Comparison of ENCODE assay signal across 1 cellular context in the genomic region with DNA sequence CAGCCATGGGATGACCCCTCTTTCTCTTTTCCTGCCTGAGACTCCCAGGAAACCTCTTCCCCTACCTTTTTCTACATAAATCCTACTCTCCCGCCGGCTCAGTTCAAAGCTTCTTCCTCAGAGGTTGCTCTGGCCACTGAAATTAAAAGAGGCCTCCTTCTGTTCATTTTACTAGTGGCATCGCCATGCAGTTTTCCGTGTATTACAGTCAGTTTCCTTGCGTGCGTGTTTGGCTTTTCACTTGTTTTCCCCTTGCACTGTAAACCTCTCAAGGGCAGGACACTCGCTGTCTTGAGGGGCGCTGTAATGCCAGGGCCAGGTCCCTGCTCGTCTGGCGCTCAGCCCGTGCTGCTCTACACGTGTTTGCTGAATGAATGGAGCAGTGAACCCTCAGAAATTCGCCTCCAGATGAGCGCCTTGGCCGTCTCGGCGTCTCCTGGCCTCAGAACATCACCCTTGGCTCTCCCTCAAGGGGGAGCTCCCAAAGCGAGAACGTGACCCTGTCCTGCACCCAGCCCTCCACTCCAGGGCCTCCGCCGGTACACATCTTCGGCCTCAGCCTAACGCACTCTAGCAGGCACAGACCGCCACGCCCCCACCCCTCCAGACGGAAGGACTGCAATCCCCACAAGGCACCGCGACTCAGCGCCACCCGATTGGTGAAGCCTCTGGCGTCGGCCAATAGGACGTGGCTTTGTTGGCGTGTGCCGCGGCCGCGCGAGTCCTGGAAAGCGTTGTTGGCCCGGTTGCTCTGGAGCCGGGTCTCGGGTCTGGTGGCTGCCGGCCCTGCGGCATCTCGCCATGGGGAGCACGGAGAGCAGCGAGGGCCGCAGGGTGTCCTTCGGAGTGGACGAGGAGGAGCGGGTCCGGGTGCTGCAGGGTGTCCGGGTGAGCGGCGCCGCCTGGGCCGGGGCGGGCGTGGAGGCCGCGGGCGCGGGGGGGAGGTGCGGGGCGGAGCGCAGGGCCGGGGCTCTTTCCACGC.
A peak's percentile ranks its signal among the peaks of the same experiment; 100 is the strongest.
TF ChIP-seq lines count a peak whose summit lies in the region.

A gene with protein sequence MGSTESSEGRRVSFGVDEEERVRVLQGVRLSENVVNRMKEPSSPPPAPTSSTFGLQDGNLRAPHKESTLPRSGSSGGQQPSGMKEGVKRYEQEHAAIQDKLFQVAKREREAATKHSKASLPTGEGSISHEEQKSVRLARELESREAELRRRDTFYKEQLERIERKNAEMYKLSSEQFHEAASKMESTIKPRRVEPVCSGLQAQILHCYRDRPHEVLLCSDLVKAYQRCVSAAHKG (plus strand): TSS at position 729 of the 982 bp plus-strand sequence. CDS start 73 bp downstream, at position 802.

TF ChIP-seq in HEK293, 187 proteins besides CTCF, POLR2A, EP300 and RAD21 (continued from another document):
- TF ChIP-seq, protein P1, sequence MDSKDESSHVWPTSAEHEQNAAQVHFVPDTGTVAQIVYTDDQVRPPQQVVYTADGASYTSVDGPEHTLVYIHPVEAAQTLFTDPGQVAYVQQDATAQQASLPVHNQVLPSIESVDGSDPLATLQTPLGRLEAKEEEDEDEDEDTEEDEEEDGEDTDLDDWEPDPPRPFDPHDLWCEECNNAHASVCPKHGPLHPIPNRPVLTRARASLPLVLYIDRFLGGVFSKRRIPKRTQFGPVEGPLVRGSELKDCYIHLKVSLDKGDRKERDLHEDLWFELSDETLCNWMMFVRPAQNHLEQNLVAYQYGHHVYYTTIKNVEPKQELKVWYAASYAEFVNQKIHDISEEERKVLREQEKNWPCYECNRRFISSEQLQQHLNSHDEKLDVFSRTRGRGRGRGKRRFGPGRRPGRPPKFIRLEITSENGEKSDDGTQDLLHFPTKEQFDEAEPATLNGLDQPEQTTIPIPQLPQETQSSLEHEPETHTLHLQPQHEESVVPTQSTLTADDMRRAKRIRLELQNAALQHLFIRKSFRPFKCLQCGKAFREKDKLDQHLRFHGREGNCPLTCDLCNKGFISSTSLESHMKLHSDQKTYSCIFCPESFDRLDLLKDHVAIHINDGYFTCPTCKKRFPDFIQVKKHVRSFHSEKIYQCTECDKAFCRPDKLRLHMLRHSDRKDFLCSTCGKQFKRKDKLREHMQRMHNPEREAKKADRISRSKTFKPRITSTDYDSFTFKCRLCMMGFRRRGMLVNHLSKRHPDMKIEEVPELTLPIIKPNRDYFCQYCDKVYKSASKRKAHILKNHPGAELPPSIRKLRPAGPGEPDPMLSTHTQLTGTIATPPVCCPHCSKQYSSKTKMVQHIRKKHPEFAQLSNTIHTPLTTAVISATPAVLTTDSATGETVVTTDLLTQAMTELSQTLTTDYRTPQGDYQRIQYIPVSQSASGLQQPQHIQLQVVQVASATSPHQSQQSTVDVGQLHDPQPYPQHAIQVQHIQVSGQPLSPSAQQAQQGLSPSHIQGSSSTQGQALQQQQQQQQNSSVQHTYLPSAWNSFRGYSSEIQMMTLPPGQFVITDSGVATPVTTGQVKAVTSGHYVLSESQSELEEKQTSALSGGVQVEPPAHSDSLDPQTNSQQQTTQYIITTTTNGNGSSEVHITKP (tag by site-specific recombination; IDR thresholded peaks at IDR 0.05), result peak; percentile 74
- TF ChIP-seq ZNF354C (tag by site-specific recombination; IDR thresholded peaks at IDR 0.05; ENCODE audit: borderline replicate concordance, low read depth) (no peak), ZNF366 (tag by site-specific recombination; conservative IDR thresholded peaks at IDR 0.05) (no peak), BCL11A (tag by site-specific recombination; IDR thresholded peaks at IDR 0.05; ENCODE audit: low read depth) (no peak), ZNF555 (tag by site-specific recombination; conservative IDR thresholded peaks at IDR 0.05) (no peak), FEZF1 (tag by site-specific recombination; IDR thresholded peaks at IDR 0.05) (no peak), KLF1 (tag by site-specific recombination; IDR thresholded peaks at IDR 0.05) (no peak), ZEB2 (tag by site-specific recombination; IDR thresholded peaks at IDR 0.05) (peak; percentile 19; the same call in 1 of the 2 replicates), GFI1B (tag by site-specific recombination; IDR thresholded peaks at IDR 0.05) (no peak), ZNF747 (tag by site-specific recombination; IDR thresholded peaks at IDR 0.05) (no peak), MYNN (tag by site-specific recombination; IDR thresholded peaks at IDR 0.05; ENCODE audit: borderline replicate concordance) (no peak), ZNF19 (tag by site-specific recombination; IDR thresholded peaks at IDR 0.05; ENCODE audit: low read depth) (no peak), ZNF549 (tag by site-specific recombination; IDR thresholded peaks at IDR 0.05) (no peak), ZNF404 (tag by site-specific recombination; IDR thresholded peaks at IDR 0.05) (no peak), ZNF335 (tag by site-specific recombination; conservative IDR thresholded peaks at IDR 0.05) (peak; percentile 63), ZNF76 (tag by site-specific recombination; IDR thresholded peaks at IDR 0.05; ENCODE audit: borderline replicate concordance, low read depth) (peak; percentile 93), ZNF837 (tag by site-specific recombination; IDR thresholded peaks at IDR 0.05) (no peak), HOXC10 (CRISPR knock-in tag; IDR thresholded peaks at IDR 0.05) (0 out of 2 replicates have a peak, but pooled peaks have one; percentile 71), ZNF37A (tag by site-specific recombination; IDR thresholded peaks at IDR 0.05) (no peak), KLF16 (tag by site-specific recombination; IDR thresholded peaks at IDR 0.05) (peak; percentile 61; the same call in 1 of the 2 replicates), ZNF266 (tag by site-specific recombination; IDR thresholded peaks at IDR 0.05; ENCODE audit: low read depth) (no peak), ZNF292 (tag by site-specific recombination; IDR thresholded peaks at IDR 0.05; ENCODE audit: borderline replicate concordance, low read depth) (no peak), ZNF792 (tag by site-specific recombination; IDR thresholded peaks at IDR 0.05) (no peak)
- TF ChIP-seq, protein P2, sequence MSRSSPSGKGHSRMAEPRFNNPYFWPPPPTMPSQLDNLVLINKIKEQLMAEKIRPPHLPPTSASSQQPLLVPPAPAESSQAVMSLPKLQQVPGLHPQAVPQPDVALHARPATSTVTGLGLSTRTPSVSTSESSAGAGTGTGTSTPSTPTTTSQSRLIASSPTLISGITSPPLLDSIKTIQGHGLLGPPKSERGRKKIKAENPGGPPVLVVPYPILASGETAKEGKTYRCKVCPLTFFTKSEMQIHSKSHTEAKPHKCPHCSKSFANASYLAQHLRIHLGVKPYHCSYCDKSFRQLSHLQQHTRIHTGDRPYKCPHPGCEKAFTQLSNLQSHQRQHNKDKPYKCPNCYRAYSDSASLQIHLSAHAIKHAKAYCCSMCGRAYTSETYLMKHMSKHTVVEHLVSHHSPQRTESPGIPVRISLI (tag by site-specific recombination; IDR thresholded peaks at IDR 0.05), result no peak
- TF ChIP-seq, protein P3, sequence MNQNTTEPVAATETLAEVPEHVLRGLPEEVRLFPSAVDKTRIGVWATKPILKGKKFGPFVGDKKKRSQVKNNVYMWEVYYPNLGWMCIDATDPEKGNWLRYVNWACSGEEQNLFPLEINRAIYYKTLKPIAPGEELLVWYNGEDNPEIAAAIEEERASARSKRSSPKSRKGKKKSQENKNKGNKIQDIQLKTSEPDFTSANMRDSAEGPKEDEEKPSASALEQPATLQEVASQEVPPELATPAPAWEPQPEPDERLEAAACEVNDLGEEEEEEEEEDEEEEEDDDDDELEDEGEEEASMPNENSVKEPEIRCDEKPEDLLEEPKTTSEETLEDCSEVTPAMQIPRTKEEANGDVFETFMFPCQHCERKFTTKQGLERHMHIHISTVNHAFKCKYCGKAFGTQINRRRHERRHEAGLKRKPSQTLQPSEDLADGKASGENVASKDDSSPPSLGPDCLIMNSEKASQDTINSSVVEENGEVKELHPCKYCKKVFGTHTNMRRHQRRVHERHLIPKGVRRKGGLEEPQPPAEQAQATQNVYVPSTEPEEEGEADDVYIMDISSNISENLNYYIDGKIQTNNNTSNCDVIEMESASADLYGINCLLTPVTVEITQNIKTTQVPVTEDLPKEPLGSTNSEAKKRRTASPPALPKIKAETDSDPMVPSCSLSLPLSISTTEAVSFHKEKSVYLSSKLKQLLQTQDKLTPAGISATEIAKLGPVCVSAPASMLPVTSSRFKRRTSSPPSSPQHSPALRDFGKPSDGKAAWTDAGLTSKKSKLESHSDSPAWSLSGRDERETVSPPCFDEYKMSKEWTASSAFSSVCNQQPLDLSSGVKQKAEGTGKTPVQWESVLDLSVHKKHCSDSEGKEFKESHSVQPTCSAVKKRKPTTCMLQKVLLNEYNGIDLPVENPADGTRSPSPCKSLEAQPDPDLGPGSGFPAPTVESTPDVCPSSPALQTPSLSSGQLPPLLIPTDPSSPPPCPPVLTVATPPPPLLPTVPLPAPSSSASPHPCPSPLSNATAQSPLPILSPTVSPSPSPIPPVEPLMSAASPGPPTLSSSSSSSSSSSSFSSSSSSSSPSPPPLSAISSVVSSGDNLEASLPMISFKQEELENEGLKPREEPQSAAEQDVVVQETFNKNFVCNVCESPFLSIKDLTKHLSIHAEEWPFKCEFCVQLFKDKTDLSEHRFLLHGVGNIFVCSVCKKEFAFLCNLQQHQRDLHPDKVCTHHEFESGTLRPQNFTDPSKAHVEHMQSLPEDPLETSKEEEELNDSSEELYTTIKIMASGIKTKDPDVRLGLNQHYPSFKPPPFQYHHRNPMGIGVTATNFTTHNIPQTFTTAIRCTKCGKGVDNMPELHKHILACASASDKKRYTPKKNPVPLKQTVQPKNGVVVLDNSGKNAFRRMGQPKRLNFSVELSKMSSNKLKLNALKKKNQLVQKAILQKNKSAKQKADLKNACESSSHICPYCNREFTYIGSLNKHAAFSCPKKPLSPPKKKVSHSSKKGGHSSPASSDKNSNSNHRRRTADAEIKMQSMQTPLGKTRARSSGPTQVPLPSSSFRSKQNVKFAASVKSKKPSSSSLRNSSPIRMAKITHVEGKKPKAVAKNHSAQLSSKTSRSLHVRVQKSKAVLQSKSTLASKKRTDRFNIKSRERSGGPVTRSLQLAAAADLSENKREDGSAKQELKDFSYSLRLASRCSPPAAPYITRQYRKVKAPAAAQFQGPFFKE (tag by site-specific recombination; IDR thresholded peaks at IDR 0.05; ENCODE audit: borderline replicate concordance), result no peak
- TF ChIP-seq, protein P4, sequence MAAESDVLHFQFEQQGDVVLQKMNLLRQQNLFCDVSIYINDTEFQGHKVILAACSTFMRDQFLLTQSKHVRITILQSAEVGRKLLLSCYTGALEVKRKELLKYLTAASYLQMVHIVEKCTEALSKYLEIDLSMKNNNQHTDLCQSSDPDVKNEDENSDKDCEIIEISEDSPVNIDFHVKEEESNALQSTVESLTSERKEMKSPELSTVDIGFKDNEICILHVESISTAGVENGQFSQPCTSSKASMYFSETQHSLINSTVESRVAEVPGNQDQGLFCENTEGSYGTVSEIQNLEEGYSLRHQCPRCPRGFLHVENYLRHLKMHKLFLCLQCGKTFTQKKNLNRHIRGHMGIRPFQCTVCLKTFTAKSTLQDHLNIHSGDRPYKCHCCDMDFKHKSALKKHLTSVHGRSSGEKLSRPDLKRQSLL (tag by site-specific recombination; IDR thresholded peaks at IDR 0.05), result no peak; the same call in 1 of the 2 replicates
- TF ChIP-seq, protein P5, sequence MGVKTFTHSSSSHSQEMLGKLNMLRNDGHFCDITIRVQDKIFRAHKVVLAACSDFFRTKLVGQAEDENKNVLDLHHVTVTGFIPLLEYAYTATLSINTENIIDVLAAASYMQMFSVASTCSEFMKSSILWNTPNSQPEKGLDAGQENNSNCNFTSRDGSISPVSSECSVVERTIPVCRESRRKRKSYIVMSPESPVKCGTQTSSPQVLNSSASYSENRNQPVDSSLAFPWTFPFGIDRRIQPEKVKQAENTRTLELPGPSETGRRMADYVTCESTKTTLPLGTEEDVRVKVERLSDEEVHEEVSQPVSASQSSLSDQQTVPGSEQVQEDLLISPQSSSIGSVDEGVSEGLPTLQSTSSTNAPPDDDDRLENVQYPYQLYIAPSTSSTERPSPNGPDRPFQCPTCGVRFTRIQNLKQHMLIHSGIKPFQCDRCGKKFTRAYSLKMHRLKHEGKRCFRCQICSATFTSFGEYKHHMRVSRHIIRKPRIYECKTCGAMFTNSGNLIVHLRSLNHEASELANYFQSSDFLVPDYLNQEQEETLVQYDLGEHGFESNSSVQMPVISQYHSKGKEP (tag by site-specific recombination; IDR thresholded peaks at IDR 0.05), result no peak
- TF ChIP-seq, protein P6, sequence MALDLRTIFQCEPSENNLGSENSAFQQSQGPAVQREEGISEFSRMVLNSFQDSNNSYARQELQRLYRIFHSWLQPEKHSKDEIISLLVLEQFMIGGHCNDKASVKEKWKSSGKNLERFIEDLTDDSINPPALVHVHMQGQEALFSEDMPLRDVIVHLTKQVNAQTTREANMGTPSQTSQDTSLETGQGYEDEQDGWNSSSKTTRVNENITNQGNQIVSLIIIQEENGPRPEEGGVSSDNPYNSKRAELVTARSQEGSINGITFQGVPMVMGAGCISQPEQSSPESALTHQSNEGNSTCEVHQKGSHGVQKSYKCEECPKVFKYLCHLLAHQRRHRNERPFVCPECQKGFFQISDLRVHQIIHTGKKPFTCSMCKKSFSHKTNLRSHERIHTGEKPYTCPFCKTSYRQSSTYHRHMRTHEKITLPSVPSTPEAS (tag by site-specific recombination; IDR thresholded peaks at IDR 0.05), result no peak
- TF ChIP-seq, protein P7, sequence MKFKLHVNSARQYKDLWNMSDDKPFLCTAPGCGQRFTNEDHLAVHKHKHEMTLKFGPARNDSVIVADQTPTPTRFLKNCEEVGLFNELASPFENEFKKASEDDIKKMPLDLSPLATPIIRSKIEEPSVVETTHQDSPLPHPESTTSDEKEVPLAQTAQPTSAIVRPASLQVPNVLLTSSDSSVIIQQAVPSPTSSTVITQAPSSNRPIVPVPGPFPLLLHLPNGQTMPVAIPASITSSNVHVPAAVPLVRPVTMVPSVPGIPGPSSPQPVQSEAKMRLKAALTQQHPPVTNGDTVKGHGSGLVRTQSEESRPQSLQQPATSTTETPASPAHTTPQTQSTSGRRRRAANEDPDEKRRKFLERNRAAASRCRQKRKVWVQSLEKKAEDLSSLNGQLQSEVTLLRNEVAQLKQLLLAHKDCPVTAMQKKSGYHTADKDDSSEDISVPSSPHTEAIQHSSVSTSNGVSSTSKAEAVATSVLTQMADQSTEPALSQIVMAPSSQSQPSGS (tag by site-specific recombination; IDR thresholded peaks at IDR 0.05; ENCODE audit: low read depth), result no peak
- TF ChIP-seq, protein P8, sequence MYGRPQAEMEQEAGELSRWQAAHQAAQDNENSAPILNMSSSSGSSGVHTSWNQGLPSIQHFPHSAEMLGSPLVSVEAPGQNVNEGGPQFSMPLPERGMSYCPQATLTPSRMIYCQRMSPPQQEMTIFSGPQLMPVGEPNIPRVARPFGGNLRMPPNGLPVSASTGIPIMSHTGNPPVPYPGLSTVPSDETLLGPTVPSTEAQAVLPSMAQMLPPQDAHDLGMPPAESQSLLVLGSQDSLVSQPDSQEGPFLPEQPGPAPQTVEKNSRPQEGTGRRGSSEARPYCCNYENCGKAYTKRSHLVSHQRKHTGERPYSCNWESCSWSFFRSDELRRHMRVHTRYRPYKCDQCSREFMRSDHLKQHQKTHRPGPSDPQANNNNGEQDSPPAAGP (tag by site-specific recombination; IDR thresholded peaks at IDR 0.05), result no peak
- TF ChIP-seq, protein P9, sequence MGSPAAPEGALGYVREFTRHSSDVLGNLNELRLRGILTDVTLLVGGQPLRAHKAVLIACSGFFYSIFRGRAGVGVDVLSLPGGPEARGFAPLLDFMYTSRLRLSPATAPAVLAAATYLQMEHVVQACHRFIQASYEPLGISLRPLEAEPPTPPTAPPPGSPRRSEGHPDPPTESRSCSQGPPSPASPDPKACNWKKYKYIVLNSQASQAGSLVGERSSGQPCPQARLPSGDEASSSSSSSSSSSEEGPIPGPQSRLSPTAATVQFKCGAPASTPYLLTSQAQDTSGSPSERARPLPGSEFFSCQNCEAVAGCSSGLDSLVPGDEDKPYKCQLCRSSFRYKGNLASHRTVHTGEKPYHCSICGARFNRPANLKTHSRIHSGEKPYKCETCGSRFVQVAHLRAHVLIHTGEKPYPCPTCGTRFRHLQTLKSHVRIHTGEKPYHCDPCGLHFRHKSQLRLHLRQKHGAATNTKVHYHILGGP (tag by site-specific recombination; IDR thresholded peaks at IDR 0.05), result peak; percentile 81
